In genomic region chr1:106897976-106898375, GRCh38 we compare ENCODE assay signal across 27 cellular contexts.
"Had no signal": no experiment of that assay in that cellular context is flagged by ENCODE, and none has a peak within 500 bp of the region (broad histone marks: within the 10 kb centered on the region; RNA-seq: fewer than 3 reads in every experiment).

No MANE protein-coding gene starts in this region.

- H3K27ac Mint-ChIP-seq: activated CD4-positive, alpha-beta T cell treated with anti-CD3 and anti-CD28 coated beads, Interleukin-2, amount 10 ng/mL, durations not matched to agents 24 days and 14 days; activated CD8-positive, alpha-beta T cell treated with anti-CD3 and anti-CD28 coated beads for 36 hours; activated naive CD8-positive, alpha-beta T cell treated with anti-CD3 and anti-CD28 coated beads for 36 hours; activated T-cell treated with anti-CD3 and anti-CD28 coated beads, Interleukin-2, amount 50 U/mL, for 72 hours; activated T-helper 17 cell treated with anti-CD3 and anti-CD28 coated beads, Interleukin-2, amount 50 U/mL, for 72 hours; T-helper 1 cell treated with Interleukin-12 subunit alpha and Interleukin-12 subunit beta and Interleukin-4 antibody, amounts not matched to agents 30 μg/mL and 1 μg/mL, for 36 hours; T-helper 2 cell treated with Interferon-gamma antibody and Interleukin-4, amounts not matched to agents 5 μg/mL and 100 μg/mL, for 36 hours had no signal

- H3K27me3 Mint-ChIP-seq: activated CD4-positive, alpha-beta T cell treated with anti-CD3 and anti-CD28 coated beads, Interleukin-2, amount 10 ng/mL, durations not matched to agents 24 days and 14 days; activated CD8-positive, alpha-beta T cell treated with anti-CD3 and anti-CD28 coated beads for 36 hours; activated naive CD8-positive, alpha-beta T cell treated with anti-CD3 and anti-CD28 coated beads for 36 hours; activated T-helper 17 cell treated with anti-CD3 and anti-CD28 coated beads, Interleukin-2, amount 50 U/mL, for 72 hours had no signal

- H3K36me3 Mint-ChIP-seq: activated naive CD8-positive, alpha-beta T cell treated with anti-CD3 and anti-CD28 coated beads for 36 hours had no signal

- DNase-seq: activated CD4-positive, alpha-beta T cell treated with anti-CD3 and anti-CD28 coated beads, Interleukin-2, amount 10 ng/mL, durations not matched to agents 24 days and 14 days; activated CD4-positive, alpha-beta T cell treated with anti-CD3 and anti-CD28 coated beads, Interleukin-2, amount 50 U/mL, for 4 hours; activated CD8-positive, alpha-beta T cell treated with anti-CD3 and anti-CD28 coated beads for 36 hours; activated effector memory CD4-positive, alpha-beta T cell treated with anti-CD3 and anti-CD28 coated beads, Interleukin-2, amount 50 U/mL, for 16 hours; activated naive CD4-positive, alpha-beta T cell; activated naive CD4-positive, alpha-beta T cell treated with anti-CD3 and anti-CD28 coated beads, Interleukin-2, amount 50 U/mL, for 16 hours; activated naive CD8-positive, alpha-beta T cell treated with anti-CD3 and anti-CD28 coated beads for 36 hours; activated T-cell treated with anti-CD3 and anti-CD28 coated beads, Interleukin-2, amount 50 U/mL, for 1 hour; activated T-cell treated with anti-CD3 and anti-CD28 coated beads, Interleukin-2, amount 50 U/mL, for 72 hours; amniotic stem cell; aorta; brain microvascular endothelial cell; central memory CD4-positive, alpha-beta T cell; MG63; NCI-H1048; NCI-H1105 treated with DMSO at 0.1 percent for 48 hours; NCI-H1436; NCI-H1694; NCI-H1930; NCI-H345; NCI-H524 treated with DMSO at 0.1 percent for 48 hours; NCI-H748 treated with DMSO at 0.1 percent for 48 hours; PC-9 had no signal

- H3K4me3 Mint-ChIP-seq: activated CD4-positive, alpha-beta T cell treated with anti-CD3 and anti-CD28 coated beads, Interleukin-2, amount 10 ng/mL, durations not matched to agents 24 days and 14 days; activated CD8-positive, alpha-beta T cell treated with anti-CD3 and anti-CD28 coated beads for 36 hours; activated naive CD8-positive, alpha-beta T cell treated with anti-CD3 and anti-CD28 coated beads for 36 hours; activated T-cell treated with anti-CD3 and anti-CD28 coated beads, Interleukin-2, amount 50 U/mL, for 72 hours; activated T-helper 17 cell treated with anti-CD3 and anti-CD28 coated beads, Interleukin-2, amount 50 U/mL, for 72 hours; T-helper 1 cell treated with Interleukin-12 subunit alpha and Interleukin-12 subunit beta and Interleukin-4 antibody, amounts not matched to agents 30 μg/mL and 1 μg/mL, for 36 hours; T-helper 2 cell treated with Interferon-gamma antibody and Interleukin-4, amounts not matched to agents 5 μg/mL and 100 μg/mL, for 36 hours had no signal

- ATAC-seq: activated CD8-positive, alpha-beta T cell treated with anti-CD3 and anti-CD28 coated beads for 36 hours; activated T-cell treated with anti-CD3 and anti-CD28 coated beads, Interleukin-2, amount 50 U/mL, for 72 hours; activated T-helper 17 cell treated with anti-CD3 and anti-CD28 coated beads, Interleukin-2, amount 50 U/mL, for 72 hours; Right ventricle myocardium inferior had no signal

- H3K4me1 Mint-ChIP-seq: activated CD4-positive, alpha-beta T cell treated with anti-CD3 and anti-CD28 coated beads, Interleukin-2, amount 10 ng/mL, durations not matched to agents 24 days and 14 days; activated naive CD8-positive, alpha-beta T cell treated with anti-CD3 and anti-CD28 coated beads for 36 hours; activated T-helper 17 cell treated with anti-CD3 and anti-CD28 coated beads, Interleukin-2, amount 50 U/mL, for 72 hours had no signal

- H3K9me3 Mint-ChIP-seq: activated CD4-positive, alpha-beta T cell treated with anti-CD3 and anti-CD28 coated beads, Interleukin-2, amount 10 ng/mL, durations not matched to agents 24 days and 14 days; activated naive CD8-positive, alpha-beta T cell treated with anti-CD3 and anti-CD28 coated beads for 36 hours; T-helper 1 cell treated with Interleukin-12 subunit alpha and Interleukin-12 subunit beta and Interleukin-4 antibody, amounts not matched to agents 30 μg/mL and 1 μg/mL, for 36 hours; T-helper 2 cell treated with Interferon-gamma antibody and Interleukin-4, amounts not matched to agents 5 μg/mL and 100 μg/mL, for 36 hours had no signal
